1 cellular context compared by ENCODE assay signal in the genomic region with DNA sequence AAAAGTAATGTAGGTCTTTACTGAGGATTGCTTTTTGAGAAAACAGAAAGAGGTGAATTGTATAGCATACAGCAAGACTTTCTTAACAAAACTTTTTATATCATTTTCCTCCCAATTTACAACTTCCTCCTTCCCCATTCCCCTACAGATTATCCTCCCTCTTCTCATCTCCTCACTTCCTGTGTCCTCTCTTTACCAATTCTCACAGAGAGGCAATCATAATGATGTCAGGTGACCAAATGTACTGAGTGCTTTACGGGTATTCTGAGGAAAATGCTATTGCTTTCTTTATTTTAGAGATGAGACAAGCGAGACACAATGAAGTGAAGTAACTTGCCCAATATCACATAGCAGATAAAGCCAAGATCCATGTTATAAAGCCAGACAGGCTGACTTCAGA.
TF ChIP-seq lines count a peak whose summit lies in the region.

No MANE protein-coding gene starts in this region.

TF ChIP-seq in K562, 482 proteins besides CTCF, POLR2A, EP300 and RAD21:
- TF ChIP-seq, protein P1, sequence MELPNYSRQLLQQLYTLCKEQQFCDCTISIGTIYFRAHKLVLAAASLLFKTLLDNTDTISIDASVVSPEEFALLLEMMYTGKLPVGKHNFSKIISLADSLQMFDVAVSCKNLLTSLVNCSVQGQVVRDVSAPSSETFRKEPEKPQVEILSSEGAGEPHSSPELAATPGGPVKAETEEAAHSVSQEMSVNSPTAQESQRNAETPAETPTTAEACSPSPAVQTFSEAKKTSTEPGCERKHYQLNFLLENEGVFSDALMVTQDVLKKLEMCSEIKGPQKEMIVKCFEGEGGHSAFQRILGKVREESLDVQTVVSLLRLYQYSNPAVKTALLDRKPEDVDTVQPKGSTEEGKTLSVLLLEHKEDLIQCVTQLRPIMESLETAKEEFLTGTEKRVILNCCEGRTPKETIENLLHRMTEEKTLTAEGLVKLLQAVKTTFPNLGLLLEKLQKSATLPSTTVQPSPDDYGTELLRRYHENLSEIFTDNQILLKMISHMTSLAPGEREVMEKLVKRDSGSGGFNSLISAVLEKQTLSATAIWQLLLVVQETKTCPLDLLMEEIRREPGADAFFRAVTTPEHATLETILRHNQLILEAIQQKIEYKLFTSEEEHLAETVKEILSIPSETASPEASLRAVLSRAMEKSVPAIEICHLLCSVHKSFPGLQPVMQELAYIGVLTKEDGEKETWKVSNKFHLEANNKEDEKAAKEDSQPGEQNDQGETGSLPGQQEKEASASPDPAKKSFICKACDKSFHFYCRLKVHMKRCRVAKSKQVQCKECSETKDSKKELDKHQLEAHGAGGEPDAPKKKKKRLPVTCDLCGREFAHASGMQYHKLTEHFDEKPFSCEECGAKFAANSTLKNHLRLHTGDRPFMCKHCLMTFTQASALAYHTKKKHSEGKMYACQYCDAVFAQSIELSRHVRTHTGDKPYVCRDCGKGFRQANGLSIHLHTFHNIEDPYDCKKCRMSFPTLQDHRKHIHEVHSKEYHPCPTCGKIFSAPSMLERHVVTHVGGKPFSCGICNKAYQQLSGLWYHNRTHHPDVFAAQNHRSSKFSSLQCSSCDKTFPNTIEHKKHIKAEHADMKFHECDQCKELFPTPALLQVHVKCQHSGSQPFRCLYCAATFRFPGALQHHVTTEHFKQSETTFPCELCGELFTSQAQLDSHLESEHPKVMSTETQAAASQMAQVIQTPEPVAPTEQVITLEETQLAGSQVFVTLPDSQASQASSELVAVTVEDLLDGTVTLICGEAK (IDR thresholded peaks at IDR 0.05): peak; percentile 68; the same call in 1 of the 2 replicates
- TF ChIP-seq, protein P1 (CRISPR knock-in tag; IDR thresholded peaks at IDR 0.05): no peak
- TF ChIP-seq SAFB2 (IDR thresholded peaks at IDR 0.05; ENCODE audit: borderline replicate concordance, low read depth, low read length, severe bottlenecking): no peak
- peak; percentile 46; the same call in 1 of the 2 replicates for TF ChIP-seq GABPA (tag; conservative IDR thresholded peaks at IDR 0.05; ENCODE audit: low read depth)
- 0 out of 2 replicates have a peak, but pooled peaks have one; percentile 22 for TF ChIP-seq ELF1 (tag; IDR thresholded peaks at IDR 0.05)
- peak; percentile 50 for TF ChIP-seq RAD51 (IDR thresholded peaks at IDR 0.05; ENCODE audit: borderline replicate concordance, low read depth)
